Comparison of ENCODE assay signal across 8 cellular contexts in the genomic region with DNA sequence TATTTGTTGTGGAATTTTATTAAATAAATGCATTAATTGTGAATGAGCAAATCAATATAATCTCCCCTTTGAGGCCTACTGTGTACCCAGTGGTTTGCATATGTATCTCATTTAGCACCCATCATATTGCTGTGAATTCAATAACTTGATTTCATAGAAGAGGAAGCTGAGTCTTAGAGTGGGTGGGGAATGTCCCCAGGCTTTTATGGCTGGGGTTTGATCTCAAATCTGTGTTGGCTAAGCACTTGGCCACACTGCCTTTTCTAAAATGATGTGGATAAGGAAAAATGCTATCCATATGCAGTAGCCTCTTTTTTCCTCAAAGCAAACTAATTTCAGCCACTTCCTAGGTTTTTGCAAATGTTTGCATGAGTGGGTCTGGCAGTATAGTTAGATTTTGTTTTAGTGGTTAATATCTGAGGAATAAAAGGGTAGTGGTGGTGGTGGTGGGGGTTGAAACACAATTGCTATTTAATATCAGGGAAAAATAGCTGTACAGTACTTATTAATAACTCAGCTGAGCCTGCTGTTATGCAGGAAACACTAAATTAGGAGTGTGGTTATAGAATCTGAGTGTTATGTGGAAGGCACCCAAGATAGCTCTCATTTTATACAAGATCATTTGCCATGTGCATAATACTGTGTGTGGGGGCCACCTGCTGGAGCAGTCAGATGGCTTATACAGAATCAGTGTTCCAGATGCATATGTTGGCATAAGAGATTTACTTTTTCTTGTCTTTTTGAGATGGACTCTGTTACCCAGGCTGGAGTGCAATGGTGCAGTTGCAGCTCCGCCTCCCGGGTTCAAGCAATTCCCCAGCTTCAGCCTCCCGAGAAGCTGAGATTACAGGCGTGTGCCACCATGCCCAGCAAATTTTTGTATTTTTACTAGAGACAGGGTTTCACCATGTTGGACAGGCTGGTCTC.
A peak's percentile ranks its signal among the peaks of the same experiment; 100 is the strongest.
DNase-seq lines count a peak whose midpoint lies in the region; ATAC-seq and TF ChIP-seq lines count a peak whose summit lies in the region.

No MANE protein-coding gene starts in this region.

- TF ChIP-seq POLR2A in spleen (IDR thresholded peaks at IDR 0.05) = no peak

- H3K9me3 ChIP-seq in right cardiac atrium (ENCODE audit: control insufficient read depth, low read length) (no peaks in the 10 kb centered on the region), spleen (no peaks in the 10 kb centered on the region)

- H3K4me3 ChIP-seq in right cardiac atrium (ENCODE audit: low read length) = no peak overlapping the region
- no peak overlapping the region for H3K4me3 ChIP-seq in spleen

- TF ChIP-seq CTCF in GM13976 (IDR thresholded peaks at IDR 0.05; ENCODE audit: borderline replicate concordance, control extremely low read depth, extremely low read depth, insufficient read depth, missing control alignments) (peak; percentile 23), spleen (IDR thresholded peaks at IDR 0.05 in 8 of 11, conservative IDR thresholded peaks at IDR 0.05 in 3 of 11) (peak; percentile 41 to 72 (median 60))

- ATAC-seq in HG03442 (IDR thresholded peaks at IDR 0.05; ENCODE audit: unreplicated experiment) (peak; percentile 42), right cardiac atrium (peak; percentile 85)

- H3K36me3 ChIP-seq in spleen = peaks cover 0 to 50% (median 6%) of the 10 kb centered on the region in 6 donors

- H3K27ac ChIP-seq in right cardiac atrium (ENCODE audit: low read length) (peak overlapping the region; percentile 30), spleen (peak overlapping the region; percentile 17 to 54 (median 38))

- in situ Hi-C loops in GM13976 (cut with MboI; ENCODE audit: low sequenced_read_pairs, unreplicated experiment) = loop anchor here (5.0 kb wide), 1 partner anchor 137 kb away; no protein-coding TSS in a partner anchor

- H3K4me1 ChIP-seq in right cardiac atrium (ENCODE audit: control insufficient read depth, insufficient read depth, low read length) (peaks cover 2% of the 10 kb centered on the region), spleen (peaks cover 37 to 99% (median 65%) of the 10 kb centered on the region in 6 donors)

- intact Hi-C loops in right cardiac atrium (cut with DNase I) = loop anchor here (2.0 to 10.0 kb wide), 6 partner anchors 109 to 231 kb away; partner anchors contain the start of genes TMEM131L (in 3 of the 4) and MND1 (in 1 of the 4)
- intact Hi-C loops in spleen (cut with DNase I; ENCODE audit: low total_unique reads) = loop anchor here (10.0 kb wide), 2 partner anchors 109 to 139 kb away; partner anchors contain the start of gene TMEM131L

- WGBS in right cardiac atrium = 77% methylated on average over 4 of the region's 4 CpGs
- 62 to 86% (median 77%) methylated on average over 4 of the region's 4 CpGs for WGBS in spleen, 5 donors

- H3K27me3 ChIP-seq in right cardiac atrium (ENCODE audit: control insufficient read depth, insufficient read depth) = no peaks in the 10 kb centered on the region
- no peaks in the 10 kb centered on the region for H3K27me3 ChIP-seq in spleen (replicated peaks in 1 of 7)

- DNase-seq in AG08395 (ENCODE audit: low spot score) (peak; percentile 75), GM13976 (ENCODE audit: low spot score) (peak; percentile 51), SK-N-DZ (ENCODE audit: low spot score) (peak; percentile 4), right cardiac atrium (peak; percentile 53 to 88 (median 69)), spleen (peak; percentile 83), T1000 (lab: John Stamatoyannopoulos, UW) (no peak)
- peak; percentile 10 for DNase-seq in activated naive CD8-positive, alpha-beta T cell treated with anti-CD3 and anti-CD28 coated beads, Interleukin-2, amount 50 U/mL, for 16 hours (ENCODE audit: low read depth, low spot score)
